In the genomic region with DNA sequence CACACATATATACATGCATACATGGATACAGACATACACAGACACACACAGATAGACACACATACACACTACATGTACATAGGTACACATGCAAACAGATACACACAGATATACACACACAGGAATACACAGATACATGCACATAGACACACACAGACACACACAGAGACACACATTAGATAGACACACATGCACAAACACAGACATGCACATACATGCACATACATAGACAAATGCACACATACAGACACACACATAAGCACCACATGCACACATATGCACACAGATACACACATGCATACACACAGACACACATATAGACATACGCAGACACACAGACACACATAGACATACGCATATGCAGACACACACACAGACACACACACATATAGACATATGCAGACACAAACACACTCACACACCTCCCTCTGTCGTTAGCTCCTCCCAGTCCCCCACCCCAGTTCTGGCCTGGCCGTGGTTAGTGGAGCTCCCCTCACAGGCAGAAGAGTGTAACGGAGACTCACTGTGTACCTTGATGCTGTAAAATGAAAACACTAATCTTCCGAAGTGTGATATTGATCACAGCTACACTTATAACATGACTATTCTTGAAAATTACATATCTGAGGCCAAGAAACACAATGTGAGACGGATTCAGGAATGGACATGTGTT, we compare ENCODE assay signal across 1 cellular context.
TF ChIP-seq lines count a peak whose summit lies in the region.

No MANE protein-coding gene starts in this region.

TF ChIP-seq in HepG2, 621 proteins besides CTCF, POLR2A, EP300 and RAD21 (continued from another document):
- TF ChIP-seq PRDM15 (CRISPR knock-in tag; IDR thresholded peaks at IDR 0.05) (no peak), NFATC3 (CRISPR knock-in tag; IDR thresholded peaks at IDR 0.05) (no peak), POGZ (CRISPR knock-in tag; IDR thresholded peaks at IDR 0.05) (no peak), ZNF468 (CRISPR knock-in tag; IDR thresholded peaks at IDR 0.05) (no peak), KMT2A (CRISPR knock-in tag; IDR thresholded peaks at IDR 0.05) (no peak), SNAPC2 (CRISPR knock-in tag; IDR thresholded peaks at IDR 0.05) (no peak)
- TF ChIP-seq, protein P1, sequence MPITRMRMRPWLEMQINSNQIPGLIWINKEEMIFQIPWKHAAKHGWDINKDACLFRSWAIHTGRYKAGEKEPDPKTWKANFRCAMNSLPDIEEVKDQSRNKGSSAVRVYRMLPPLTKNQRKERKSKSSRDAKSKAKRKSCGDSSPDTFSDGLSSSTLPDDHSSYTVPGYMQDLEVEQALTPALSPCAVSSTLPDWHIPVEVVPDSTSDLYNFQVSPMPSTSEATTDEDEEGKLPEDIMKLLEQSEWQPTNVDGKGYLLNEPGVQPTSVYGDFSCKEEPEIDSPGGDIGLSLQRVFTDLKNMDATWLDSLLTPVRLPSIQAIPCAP (CRISPR knock-in tag; IDR thresholded peaks at IDR 0.05; ENCODE audit: low read depth), result no peak
- TF ChIP-seq, protein P2, sequence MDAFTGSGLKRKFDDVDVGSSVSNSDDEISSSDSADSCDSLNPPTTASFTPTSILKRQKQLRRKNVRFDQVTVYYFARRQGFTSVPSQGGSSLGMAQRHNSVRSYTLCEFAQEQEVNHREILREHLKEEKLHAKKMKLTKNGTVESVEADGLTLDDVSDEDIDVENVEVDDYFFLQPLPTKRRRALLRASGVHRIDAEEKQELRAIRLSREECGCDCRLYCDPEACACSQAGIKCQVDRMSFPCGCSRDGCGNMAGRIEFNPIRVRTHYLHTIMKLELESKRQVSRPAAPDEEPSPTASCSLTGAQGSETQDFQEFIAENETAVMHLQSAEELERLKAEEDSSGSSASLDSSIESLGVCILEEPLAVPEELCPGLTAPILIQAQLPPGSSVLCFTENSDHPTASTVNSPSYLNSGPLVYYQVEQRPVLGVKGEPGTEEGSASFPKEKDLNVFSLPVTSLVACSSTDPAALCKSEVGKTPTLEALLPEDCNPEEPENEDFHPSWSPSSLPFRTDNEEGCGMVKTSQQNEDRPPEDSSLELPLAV (CRISPR knock-in tag; conservative IDR thresholded peaks at IDR 0.05; ENCODE audit: low read depth), result no peak
